Comparison of ENCODE assay signal across 24 cellular contexts in the genomic region with DNA sequence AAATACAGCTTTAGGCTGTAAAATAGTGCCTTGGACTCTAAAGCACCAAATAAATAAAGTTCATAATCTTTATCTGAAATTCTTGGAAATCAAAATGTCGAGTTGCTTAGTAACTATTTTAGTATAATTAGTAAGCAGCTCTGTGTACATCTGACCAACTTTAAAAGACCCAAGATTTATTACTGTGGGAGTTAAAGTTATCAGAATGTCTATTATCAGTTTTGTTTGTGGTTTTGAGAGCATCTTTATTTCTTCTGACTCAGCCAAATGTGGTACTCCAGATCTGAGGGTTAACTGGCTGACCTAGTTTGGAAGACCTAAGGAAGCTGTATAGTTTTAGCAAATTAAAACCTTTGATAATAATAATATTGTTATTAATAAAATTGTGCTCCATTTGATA.
"Had no signal": no experiment of that assay in that cellular context is flagged by ENCODE, and none has a peak within 500 bp of the region (broad histone marks: within the 10 kb centered on the region; RNA-seq: fewer than 3 reads in every experiment).

No MANE protein-coding gene starts in this region.

- ATAC-seq: HepG2, Panc1, PC-3, Right ventricle myocardium inferior had no signal

- FAIRE-seq: HepG2 had no signal

- H3K4me3 ChIP-seq: SJCRH30, SK-N-MC had no signal

- DNase-seq: IMR-90, Karpas-422, KG1, MV-4-11, NCI-H1048, NCI-H1105, NCI-H1417, NCI-H1436 treated with DMSO at 0.1 percent for 48 hours, NCI-H1694, NCI-H187 treated with DMSO at 0.1 percent for 48 hours, NCI-H2029 treated with DMSO at 0.1 percent for 48 hours, NCI-H2227 treated with DMSO at 0.1 percent for 48 hours, NCI-H446, NCI-H510A, NCI-H524 treated with DMSO at 0.1 percent for 48 hours, NCI-H69, NCI-H774, PC-3, SHP77 treated with DMSO at 0.1 percent for 48 hours, SJCRH30 had no signal
